17 cellular contexts compared by ENCODE assay signal in the genomic region with DNA sequence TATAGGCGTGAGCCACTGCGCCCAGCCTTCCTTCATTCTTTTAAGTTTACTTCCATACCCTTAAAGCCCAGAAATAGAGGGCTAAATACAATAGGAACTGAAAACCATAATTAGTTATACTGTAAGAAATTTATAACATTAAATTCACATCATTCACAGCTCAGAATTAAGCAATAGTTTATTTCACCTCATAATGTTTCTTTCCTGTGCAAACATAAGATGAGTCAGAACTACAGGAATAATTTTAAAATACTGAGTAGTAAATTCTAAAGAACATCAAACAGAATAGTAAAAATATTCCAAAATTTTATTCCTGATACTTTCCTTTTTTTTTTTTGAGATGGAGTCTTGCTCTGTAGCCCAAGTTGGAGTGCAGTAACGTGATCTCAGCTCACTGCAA.
"Had no signal": no experiment of that assay in that cellular context is flagged by ENCODE, and none has a peak within 500 bp of the region (broad histone marks: within the 10 kb centered on the region; RNA-seq: fewer than 3 reads in every experiment).

No MANE protein-coding gene starts in this region.

- H3K9me3 ChIP-seq: mucosa of descending colon, neutrophil had no signal

- DNase-seq: activated B cell treated with CpG ODN at 0.5 μM for 24 hours; activated CD4-positive, alpha-beta T cell treated with anti-CD3 and anti-CD28 coated beads, Interleukin-2, amount 10 ng/mL, durations not matched to agents 24 days and 14 days; activated T-cell treated with anti-CD3 and anti-CD28 coated beads for 4 hours; effector CD4-positive, alpha-beta T cell; immature natural killer cell; left colon; mammary epithelial cell; mucosa of descending colon; naive thymus-derived CD8-positive, alpha-beta T cell; right cardiac atrium; stimulated activated naive CD4-positive, alpha-beta T cell treated with Interleukin-2 at 50 U/mL for 16 hours; T-helper 2 cell; trophoblast cell had no signal

- H3K27ac ChIP-seq: cardiac muscle cell, neutrophil had no signal

- H3K4me3 ChIP-seq: cardiac muscle cell, coronary artery, mucosa of descending colon had no signal

- H3K27me3 ChIP-seq: cardiac muscle cell, neutrophil had no signal

- ATAC-seq: activated naive CD4-positive, alpha-beta T cell treated with anti-CD3 and anti-CD28 coated beads, Interleukin-2, amount 50 U/mL, for 72 hours; left colon; mucosa of descending colon; naive thymus-derived CD8-positive, alpha-beta T cell; right cardiac atrium had no signal
